ENCODE assay signal across 15 cellular contexts in the genomic region with DNA sequence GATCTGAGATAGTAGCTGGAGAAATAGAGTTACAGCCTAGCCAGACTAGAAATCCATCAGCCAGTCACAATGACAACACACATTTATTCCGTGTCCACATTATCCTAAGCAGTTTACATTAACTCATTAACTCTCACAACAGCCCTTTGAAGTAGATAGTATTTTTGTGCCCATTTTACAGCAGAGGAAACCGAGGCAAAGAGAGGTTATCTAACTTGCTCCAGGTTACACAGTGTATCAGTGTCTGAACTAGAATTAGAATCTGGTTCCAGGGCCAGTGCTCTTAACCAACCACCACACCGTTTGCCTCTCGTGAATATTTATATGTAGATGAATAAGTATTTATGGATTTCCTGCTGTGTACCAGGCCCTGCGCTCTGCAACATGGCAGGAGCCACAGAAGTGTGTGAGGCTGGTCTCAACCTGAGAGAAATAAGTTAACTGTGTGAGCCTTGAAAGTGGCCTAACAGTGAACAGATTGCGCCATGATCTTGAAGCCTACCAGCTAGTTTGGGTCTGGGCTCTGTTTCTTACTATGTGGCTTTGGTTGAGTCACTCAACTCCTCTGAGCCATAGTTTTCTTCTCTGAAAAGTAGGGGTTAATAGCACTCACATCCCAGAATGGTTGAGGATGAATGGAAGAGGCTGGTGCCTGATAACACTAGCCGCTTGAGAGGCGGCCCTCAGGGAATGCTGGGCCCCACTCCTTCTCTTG.
DNase-seq lines count a peak whose midpoint lies in the region; ATAC-seq and TF ChIP-seq lines count a peak whose summit lies in the region.
"Had no signal": no experiment of that assay in that cellular context is flagged by ENCODE, and none has a peak within 500 bp of the region (broad histone marks: within the 10 kb centered on the region; RNA-seq: fewer than 3 reads in every experiment).

No MANE protein-coding gene starts in this region.

- H3K4me1 ChIP-seq in transverse colon: peaks cover 18 to 32% (median 26%) of the 10 kb centered on the region in 4 donors

- peaks cover 76% of the 10 kb centered on the region for H3K4me1 Mint-ChIP-seq in activated CD4-positive, alpha-beta memory T cell treated with anti-CD3 and anti-CD28 coated beads for 36 hours (ENCODE audit: low read depth)
- peaks cover 65% of the 10 kb centered on the region for H3K4me1 Mint-ChIP-seq in activated CD4-positive, alpha-beta memory T cell treated with anti-CD3 and anti-CD28 coated beads, Interleukin-2, amount 10 ng/mL, durations not matched to agents 7 days and 5 days
- H3K4me1 Mint-ChIP-seq in CD4-positive, alpha-beta T cell (ENCODE audit: low read depth): peaks cover 79% of the 10 kb centered on the region
- peaks cover 52% of the 10 kb centered on the region for H3K4me1 Mint-ChIP-seq in activated T-helper 17 cell treated with anti-CD3 and anti-CD28 coated beads, Interleukin-2, amount 50 U/mL, for 72 hours
- peaks cover 38 to 58% (median 41%) of the 10 kb centered on the region in 3 donors for H3K4me1 Mint-ChIP-seq in naive B cell

- peak overlapping the region; percentile 61 for H3K27ac Mint-ChIP-seq in activated CD4-positive, alpha-beta memory T cell treated with anti-CD3 and anti-CD28 coated beads for 36 hours
- H3K27ac Mint-ChIP-seq in activated CD4-positive, alpha-beta memory T cell treated with anti-CD3 and anti-CD28 coated beads, Interleukin-2, amount 10 ng/mL, durations not matched to agents 7 days and 5 days: no peak overlapping the region
- peak overlapping the region; percentile 94 for H3K27ac Mint-ChIP-seq in CD4-positive, alpha-beta T cell
- H3K27ac Mint-ChIP-seq in activated T-helper 17 cell treated with anti-CD3 and anti-CD28 coated beads, Interleukin-2, amount 50 U/mL, for 72 hours: peak overlapping the region; percentile 88
- H3K27ac Mint-ChIP-seq in naive B cell: peak overlapping the region in 4 of 6 donors; percentile 19 to 69 (median 49)
- H3K27ac Mint-ChIP-seq: stimulated activated naive B cell treated with anti-CD40 and anti-IgM and Interleukin-4, amounts not matched to agents 10 μg/mL and 1 μg/mL and 100 μg/mL, for 72 hours had no signal

- DNase-seq in activated CD4-positive, alpha-beta memory T cell treated with anti-CD3 and anti-CD28 coated beads for 36 hours: no peak
- DNase-seq in activated CD4-positive, alpha-beta memory T cell treated with anti-CD3 and anti-CD28 coated beads, Interleukin-2, amount 10 ng/mL, durations not matched to agents 7 days and 5 days: no peak
- DNase-seq in CD4-positive, alpha-beta T cell: no peak
- DNase-seq in naive B cell (no peak), transverse colon (no peak), Kasumi-1 (lab: John Stamatoyannopoulos, UW) (no peak)
- DNase-seq: dorsolateral prefrontal cortex; Peyer's patch; stimulated activated naive B cell treated with anti-CD40 and anti-IgM and Interleukin-4, amounts not matched to agents 10 μg/mL and 1 μg/mL and 100 μg/mL, for 72 hours had no signal

- no peak for TF ChIP-seq POLR2A in transverse colon (IDR thresholded peaks at IDR 0.05)

- POLR2A ChIA-PET in activated CD4-positive, alpha-beta memory T cell treated with anti-CD3 and anti-CD28 coated beads for 36 hours (lab: Charles Lee): interaction anchor here (0.6 kb wide), 1 partner anchor 60 kb away, joined by 3 read pairs; no protein-coding TSS in a partner anchor
- POLR2A ChIA-PET in activated CD4-positive, alpha-beta memory T cell treated with anti-CD3 and anti-CD28 coated beads, Interleukin-2, amount 10 ng/mL, durations not matched to agents 7 days and 5 days (lab: Charles Lee): interaction anchor here (0.8 kb wide), 1 partner anchor 11 kb away, joined by 3 read pairs; no protein-coding TSS in a partner anchor
- POLR2A ChIA-PET in CD4-positive, alpha-beta T cell (lab: Charles Lee): no interaction called here

- H3K36me3 Mint-ChIP-seq in activated CD4-positive, alpha-beta memory T cell treated with anti-CD3 and anti-CD28 coated beads for 36 hours: peaks cover 40% of the 10 kb centered on the region
- peaks cover 19% of the 10 kb centered on the region for H3K36me3 Mint-ChIP-seq in activated CD4-positive, alpha-beta memory T cell treated with anti-CD3 and anti-CD28 coated beads, Interleukin-2, amount 10 ng/mL, durations not matched to agents 7 days and 5 days (ENCODE audit: low read depth)
- peaks cover 41% of the 10 kb centered on the region for H3K36me3 Mint-ChIP-seq in CD4-positive, alpha-beta T cell (ENCODE audit: low read depth)
- H3K36me3 Mint-ChIP-seq in activated T-helper 17 cell treated with anti-CD3 and anti-CD28 coated beads, Interleukin-2, amount 50 U/mL, for 72 hours (ENCODE audit: low read depth): peaks cover 76% of the 10 kb centered on the region
- H3K36me3 Mint-ChIP-seq in naive B cell: peaks cover 5 to 12% of the 10 kb centered on the region in 2 donors

- H3K4me3 ChIP-seq in transverse colon: no peak overlapping the region
- H3K4me3 ChIP-seq: dorsolateral prefrontal cortex, esophagus muscularis mucosa, Peyer's patch, vagina had no signal

- TF ChIP-seq EP300 in transverse colon (IDR thresholded peaks at IDR 0.05; ENCODE audit: low read depth): no peak

- no peak overlapping the region for H3K27ac ChIP-seq in CD4-positive, alpha-beta T cell (ENCODE audit: low read depth, low read length)
- H3K27ac ChIP-seq in transverse colon: no peak overlapping the region
- H3K27ac ChIP-seq: Peyer's patch, vagina had no signal

- ATAC-seq in CD4-positive, alpha-beta T cell (ENCODE audit: poor library complexity): no peak
- no peak for ATAC-seq in activated T-helper 17 cell treated with anti-CD3 and anti-CD28 coated beads, Interleukin-2, amount 50 U/mL, for 72 hours (replicated peaks)
- ATAC-seq in naive B cell (ENCODE audit: low read depth in 2 of 2) (no peak), HG03139 (IDR thresholded peaks at IDR 0.05; ENCODE audit: unreplicated experiment) (no peak)
- ATAC-seq: stimulated activated naive B cell treated with anti-CD40 and anti-IgM and Interleukin-4, amounts not matched to agents 10 μg/mL and 1 μg/mL and 100 μg/mL, for 72 hours had no signal

- H3K9me3 ChIP-seq in CD4-positive, alpha-beta T cell (ENCODE audit: control insufficient read depth, low read length): no peaks in the 10 kb centered on the region
- no peaks in the 10 kb centered on the region for H3K9me3 ChIP-seq in transverse colon
- H3K9me3 ChIP-seq: esophagus muscularis mucosa, Peyer's patch, vagina had no signal

- H3K9me3 Mint-ChIP-seq in activated CD4-positive, alpha-beta memory T cell treated with anti-CD3 and anti-CD28 coated beads for 36 hours: no peaks in the 10 kb centered on the region
- H3K9me3 Mint-ChIP-seq in activated CD4-positive, alpha-beta memory T cell treated with anti-CD3 and anti-CD28 coated beads, Interleukin-2, amount 10 ng/mL, durations not matched to agents 7 days and 5 days: no peaks in the 10 kb centered on the region
- H3K9me3 Mint-ChIP-seq in CD4-positive, alpha-beta T cell: no peaks in the 10 kb centered on the region
- H3K9me3 Mint-ChIP-seq in activated T-helper 17 cell treated with anti-CD3 and anti-CD28 coated beads, Interleukin-2, amount 50 U/mL, for 72 hours: no peaks in the 10 kb centered on the region
- H3K9me3 Mint-ChIP-seq in naive B cell: no peaks in the 10 kb centered on the region
- H3K9me3 Mint-ChIP-seq: activated T-helper 2 cell treated with anti-CD3 and anti-CD28 coated beads, Interferon-gamma antibody, Interleukin-2, Interleukin-4, amounts not matched to agents 10 μg/mL and 5 μg/mL and 100 μg/mL, durations not matched to agents 14 hours and 24 hours and 36 hours; neural crest cell; stimulated activated naive B cell treated with anti-CD40 and anti-IgM and Interleukin-4, amounts not matched to agents 10 μg/mL and 1 μg/mL and 100 μg/mL, for 72 hours had no signal

- CTCF ChIA-PET in activated CD4-positive, alpha-beta memory T cell treated with anti-CD3 and anti-CD28 coated beads for 36 hours (lab: Charles Lee): interaction anchor here (0.7 to 3.9 kb wide), 4 partner anchors 14 to 139 kb away, joined by 3 to 34 read pairs (median 4); no protein-coding TSS in a partner anchor
- CTCF ChIA-PET in activated CD4-positive, alpha-beta memory T cell treated with anti-CD3 and anti-CD28 coated beads, Interleukin-2, amount 10 ng/mL, durations not matched to agents 7 days and 5 days (lab: Charles Lee): interaction anchor here (0.9 to 1.8 kb wide), 4 partner anchors 70 to 310 kb away, joined by 4 read pairs; partner anchors contain the start of gene CDC26
- CTCF ChIA-PET in CD4-positive, alpha-beta T cell (lab: Charles Lee): no interaction called here

- peaks cover 0 to 10% (median 4%) of the 10 kb centered on the region in 4 donors for H3K36me3 ChIP-seq in transverse colon

- H3K27me3 Mint-ChIP-seq in activated CD4-positive, alpha-beta memory T cell treated with anti-CD3 and anti-CD28 coated beads for 36 hours: no peaks in the 10 kb centered on the region
- no peaks in the 10 kb centered on the region for H3K27me3 Mint-ChIP-seq in activated CD4-positive, alpha-beta memory T cell treated with anti-CD3 and anti-CD28 coated beads, Interleukin-2, amount 10 ng/mL, durations not matched to agents 7 days and 5 days
- no peaks in the 10 kb centered on the region for H3K27me3 Mint-ChIP-seq in CD4-positive, alpha-beta T cell
- H3K27me3 Mint-ChIP-seq in activated T-helper 17 cell treated with anti-CD3 and anti-CD28 coated beads, Interleukin-2, amount 50 U/mL, for 72 hours: no peaks in the 10 kb centered on the region
- H3K27me3 Mint-ChIP-seq in naive B cell: no peaks in the 10 kb centered on the region
- H3K27me3 Mint-ChIP-seq: stimulated activated naive B cell treated with anti-CD40 and anti-IgM and Interleukin-4, amounts not matched to agents 10 μg/mL and 1 μg/mL and 100 μg/mL, for 72 hours had no signal

- intact Hi-C loops in activated CD4-positive, alpha-beta memory T cell treated with anti-CD3 and anti-CD28 coated beads for 36 hours (cut with micrococcal nuclease): loop anchor here (5.0 kb wide), 1 partner anchor 238 kb away; the partner anchor contains the start of gene BSPRY
- intact Hi-C loops in CD4-positive, alpha-beta T cell (cut with DNase I, micrococcal nuclease): loop anchor here (5.0 kb wide), 4 partner anchors 68 to 363 kb away; partner anchors contain the start of genes ALAD (in 1 of the 2), FKBP15 (in 1 of the 2) and SLC31A1 (in 1 of the 2)
- intact Hi-C loops in transverse colon (cut with DNase I; ENCODE audit: low total_unique reads): no loop called here

- 88 to 92% methylated on average over 6 to 8 of the region's 8 CpGs for WGBS in transverse colon (ENCODE audit: low coverage in 1 of 2), 2 donors

- no peak for TF ChIP-seq CTCF in CD4-positive, alpha-beta T cell (IDR thresholded peaks at IDR 0.05)
- TF ChIP-seq CTCF in transverse colon (IDR thresholded peaks at IDR 0.05): no peak

- H3K27me3 ChIP-seq in CD4-positive, alpha-beta T cell (ENCODE audit: control insufficient read depth, insufficient read depth, low read length): no peaks in the 10 kb centered on the region
- H3K27me3 ChIP-seq in transverse colon: no peaks in the 10 kb centered on the region
- H3K27me3 ChIP-seq: dorsolateral prefrontal cortex, esophagus muscularis mucosa, Peyer's patch, vagina had no signal

- no peak overlapping the region for H3K4me3 Mint-ChIP-seq in activated CD4-positive, alpha-beta memory T cell treated with anti-CD3 and anti-CD28 coated beads for 36 hours
- no peak overlapping the region for H3K4me3 Mint-ChIP-seq in activated CD4-positive, alpha-beta memory T cell treated with anti-CD3 and anti-CD28 coated beads, Interleukin-2, amount 10 ng/mL, durations not matched to agents 7 days and 5 days
- no peak overlapping the region for H3K4me3 Mint-ChIP-seq in CD4-positive, alpha-beta T cell
- H3K4me3 Mint-ChIP-seq in activated T-helper 17 cell treated with anti-CD3 and anti-CD28 coated beads, Interleukin-2, amount 50 U/mL, for 72 hours: peak overlapping the region; percentile 43
- H3K4me3 Mint-ChIP-seq in naive B cell: peak overlapping the region in 2 of 8 donors; percentile 24 to 29
- H3K4me3 Mint-ChIP-seq: neural crest cell; stimulated activated naive B cell treated with anti-CD40 and anti-IgM and Interleukin-4, amounts not matched to agents 10 μg/mL and 1 μg/mL and 100 μg/mL, for 72 hours had no signal

- in situ Hi-C loops in transverse colon (cut with MboI; ENCODE audit: low pct_ligation_motif_present in 1 of 4, low pct_unique_long_range_greater_than_20kb in 1 of 4, low sequenced_read_pairs in 3 of 4): loop anchor here in 3 of 4 donors (5.0 to 10.0 kb wide), 2 partner anchors 130 to 138 kb away; no protein-coding TSS in a partner anchor
